1 cellular context compared by ENCODE assay signal in genomic region chrX:120560842-120561633, GRCh38.
TF ChIP-seq lines count a peak whose summit lies in the region.

CUL4B (minus strand) TSS chrX:120560962; CDS start chrX:120560638, 324 bp downstream.

TF ChIP-seq in K562, 482 proteins besides CTCF, POLR2A, EP300 and RAD21 (continued from another document and continues in another):
- TF ChIP-seq ZNF592 (IDR thresholded peaks at IDR 0.05) (no peak), USF2 (CRISPR knock-in tag; IDR thresholded peaks at IDR 0.05) (peak; percentile 89), NR0B1 (IDR thresholded peaks at IDR 0.05; ENCODE audit: partially characterized antibody) (no peak), ZKSCAN1 (IDR thresholded peaks at IDR 0.05; ENCODE audit: low read depth, low read length) (no peak), FOSL1 (tag; conservative IDR thresholded peaks at IDR 0.05) (0 out of 2 replicates have a peak, but pooled peaks have one; percentile 15), ZNF740 (CRISPR knock-in tag; IDR thresholded peaks at IDR 0.05) (peak; percentile 98), ZNF740 (tag; IDR thresholded peaks at IDR 0.05) (peak in 1 of 2 experiments; percentile 91; a peak in 2 of 4 replicates), ZBTB40 (IDR thresholded peaks at IDR 0.05) (peak; percentile 80), ZBTB40 (CRISPR knock-in tag; IDR thresholded peaks at IDR 0.05) (no peak), AFF4 (CRISPR knock-in tag; IDR thresholded peaks at IDR 0.05) (peak; percentile 55), SRF (CRISPR knock-in tag; IDR thresholded peaks at IDR 0.05) (peak in 1 of 2 experiments; percentile 52; a peak in 2 of 4 replicates), ETV1 (tag; conservative IDR thresholded peaks at IDR 0.05; ENCODE audit: low read depth) (peak; percentile 88), MYC (IDR thresholded peaks at IDR 0.05; ENCODE audit: low read depth, low read length) (peak; percentile 84), MYC (CRISPR knock-in tag; IDR thresholded peaks at IDR 0.05; ENCODE audit: borderline replicate concordance, low read depth) (no peak), PKNOX1 (IDR thresholded peaks at IDR 0.05) (peak; percentile 15; the same call in 1 of the 2 replicates), FOXP4 (CRISPR knock-in tag; IDR thresholded peaks at IDR 0.05; ENCODE audit: borderline replicate concordance) (no peak), FOXP1 (CRISPR knock-in tag; IDR thresholded peaks at IDR 0.05) (0 out of 2 replicates have a peak, but pooled peaks have one; percentile 47), ZNF766 (CRISPR knock-in tag; conservative IDR thresholded peaks at IDR 0.05) (0 out of 2 replicates have a peak, but pooled peaks have one; percentile 21), MAZ (CRISPR knock-in tag; conservative IDR thresholded peaks at IDR 0.05 in 1 of 2, IDR thresholded peaks at IDR 0.05 in 1 of 2) (peak; percentile 64 to 88; a peak in 3 of 4 replicates), KDM4B (IDR thresholded peaks at IDR 0.05; ENCODE audit: borderline replicate concordance in 2 of 2, low read depth in 1 of 2) (peak in 1 of 2 experiments; percentile 78; a peak in 1 of 4 replicates), NFIC (IDR thresholded peaks at IDR 0.05) (0 out of 2 replicates have a peak, but pooled peaks have one; percentile 20), SIRT6 (IDR thresholded peaks at IDR 0.05; ENCODE audit: low read depth, low read length) (no peak), FOXA3 (CRISPR knock-in tag; conservative IDR thresholded peaks at IDR 0.05 in 1 of 2, IDR thresholded peaks at IDR 0.05 in 1 of 2) (peak; percentile 61 to 90), SRSF7 (optimal IDR thresholded peaks at IDR 0.05; ENCODE audit: low read depth, low read length) (no peak), CBX5 (IDR thresholded peaks at IDR 0.05; ENCODE audit: borderline replicate concordance, low read depth) (no peak), TFAP4 (CRISPR knock-in tag; IDR thresholded peaks at IDR 0.05; ENCODE audit: borderline replicate concordance) (peak; percentile 49), RNF2 (IDR thresholded peaks at IDR 0.05) (peak; percentile 21; the same call in 1 of the 2 replicates), GABPB1 (CRISPR knock-in tag; IDR thresholded peaks at IDR 0.05) (peak; percentile 91), ELF4 (CRISPR knock-in tag; IDR thresholded peaks at IDR 0.05) (0 out of 2 replicates have a peak, but pooled peaks have one; percentile 0)
